11 cellular contexts compared by ENCODE assay signal in the genomic region with DNA sequence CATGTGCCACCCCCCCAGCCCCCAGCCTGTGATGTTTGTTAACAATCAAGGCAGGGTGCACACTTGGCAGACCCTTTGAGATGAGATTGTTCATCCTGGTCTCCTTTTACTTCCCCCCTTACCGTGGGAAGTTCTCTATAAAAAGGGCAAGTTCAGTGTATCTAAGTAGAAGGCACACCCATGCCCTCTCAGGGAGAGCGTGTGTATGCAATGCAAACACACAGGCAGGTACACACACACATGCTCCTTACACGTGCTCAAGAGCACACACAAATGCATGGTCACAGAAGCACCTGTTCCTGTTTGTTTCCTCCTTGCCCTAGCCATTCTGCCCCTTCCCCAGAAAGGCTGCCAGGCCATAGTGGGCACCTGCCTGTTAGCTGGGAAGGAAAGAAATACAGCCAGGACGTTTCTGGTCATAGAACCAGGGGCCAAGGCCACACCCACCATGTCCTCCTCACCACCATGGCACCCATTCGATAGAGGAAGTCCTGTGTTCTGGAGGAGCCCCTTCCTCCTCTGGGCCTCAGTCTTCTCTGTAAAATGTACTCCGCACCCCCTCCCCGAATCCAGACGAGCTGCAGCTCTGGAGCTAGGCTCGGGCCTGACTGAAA. TPM values are rescaled to one million over a fixed set of nuclear protein-coding genes. Genes with fewer than 3 reads are reported as not detected.
A peak's percentile ranks its signal among the peaks of the same experiment; 100 is the strongest.
DNase-seq lines count a peak whose midpoint lies in the region; ATAC-seq, FAIRE-seq and TF ChIP-seq lines count a peak whose summit lies in the region.
"Had no signal": no experiment of that assay in that cellular context is flagged by ENCODE, and none has a peak within 500 bp of the region (broad histone marks: within the 10 kb centered on the region; RNA-seq: fewer than 3 reads in every experiment).

No MANE protein-coding gene starts in this region.

- no peaks in the 10 kb centered on the region for H3K9me2 ChIP-seq in MM.1S (replicated peaks; ENCODE audit: insufficient read depth, low read length)

- H3K79me2 ChIP-seq in HepG2 (ENCODE audit: insufficient read depth, low read length), result no peaks in the 10 kb centered on the region
- no peaks in the 10 kb centered on the region for H3K79me2 ChIP-seq in MM.1S (ENCODE audit: low read length)

- H3K9ac ChIP-seq in SK-N-MC (ENCODE audit: insufficient read length) (no peak overlapping the region), HepG2 (ENCODE audit: insufficient read depth, low read depth, low read length) (no peak overlapping the region), MM.1S (ENCODE audit: low read length) (no peak overlapping the region)

- H3K36me3 ChIP-seq in SK-N-MC (ENCODE audit: insufficient read depth, low read length), result no peaks in the 10 kb centered on the region
- H3K36me3 ChIP-seq in HepG2 (replicated peaks in 1 of 2; ENCODE audit: control insufficient read depth in 1 of 2, insufficient read depth in 2 of 2, low read length in 2 of 2), result no peaks in the 10 kb centered on the region
- no peaks in the 10 kb centered on the region for H3K36me3 ChIP-seq in small intestine (ENCODE audit: control insufficient read depth in 2 of 2, insufficient read depth in 2 of 2, low read length in 2 of 2)
- H3K36me3 ChIP-seq in MM.1S (replicated peaks; ENCODE audit: insufficient read depth, low read length), result no peaks in the 10 kb centered on the region

- H2AFZ ChIP-seq in HepG2 (ENCODE audit: low read length) (no peak overlapping the region), MM.1S (ENCODE audit: low read length) (no peak overlapping the region)

- TF ChIP-seq RAD21 in HepG2 (CRISPR knock-in tag; IDR thresholded peaks at IDR 0.05), result no peak

- intact Hi-C loops in HepG2 (cut with micrococcal nuclease; ENCODE audit: unreplicated experiment), result no loop called here

- H3K27me3 ChIP-seq in HepG2 (ENCODE audit: control insufficient read depth in 1 of 2, insufficient read depth in 2 of 2, low read length in 2 of 2), result peaks cover 8 to 41% of the 10 kb centered on the region in 2 experiments; a peak in 4 of 5 replicates
- peaks cover 0 to 12% of the 10 kb centered on the region in 2 donors for H3K27me3 ChIP-seq in small intestine (ENCODE audit: control insufficient read depth in 2 of 2, insufficient read depth in 2 of 2, low read length in 2 of 2)
- H3K27me3 ChIP-seq in MM.1S (replicated peaks; ENCODE audit: insufficient read depth, low read length), result peaks cover 36% of the 10 kb centered on the region
- H3K27me3 ChIP-seq: gastroesophageal sphincter had no signal

- H4K20me1 ChIP-seq in HepG2 (ENCODE audit: insufficient read depth, low read length) (no peaks in the 10 kb centered on the region), MM.1S (ENCODE audit: insufficient read depth, low read length) (no peaks in the 10 kb centered on the region)

- H3K27ac ChIP-seq in SK-N-MC, result no peak overlapping the region
- H3K27ac ChIP-seq in HepG2 (ENCODE audit: extremely low read length, insufficient read depth, low read length), result no peak overlapping the region
- no peak overlapping the region for H3K27ac ChIP-seq in small intestine (ENCODE audit: low read depth in 1 of 2, low read length in 1 of 2)
- H3K27ac ChIP-seq in MM.1S (ENCODE audit: low read length), result no peak overlapping the region

- in situ Hi-C loops in HepG2 (cut with HindIII; ENCODE audit: extremely low pct_ligation_motif_present, low pct_unique_long_range_greater_than_20kb), result no loop called here
- in situ Hi-C loops in GM13976 (cut with MboI; ENCODE audit: low sequenced_read_pairs, unreplicated experiment), result no loop called here

- H3K4me3 ChIP-seq in SK-N-MC, result peak overlapping the region; percentile 81
- H3K4me3 ChIP-seq in HepG2 (replicated peaks in 1 of 3; ENCODE audit: insufficient read depth in 1 of 3, low read depth in 2 of 3, low read length in 3 of 3), result no peak overlapping the region
- H3K4me3 ChIP-seq in small intestine (ENCODE audit: low read depth in 1 of 2, low read length in 2 of 2), result no peak overlapping the region
- H3K4me3 ChIP-seq in MM.1S (ENCODE audit: low read length), result no peak overlapping the region

- H3K9me3 ChIP-seq in SK-N-MC (ENCODE audit: low read depth, low read length) (no peaks in the 10 kb centered on the region), HepG2 (ENCODE audit: low read length) (no peaks in the 10 kb centered on the region), small intestine (ENCODE audit: control insufficient read depth, low read depth) (no peaks in the 10 kb centered on the region), MM.1S (replicated peaks; ENCODE audit: insufficient read depth, low read length) (no peaks in the 10 kb centered on the region)
- H3K9me3 ChIP-seq: gastroesophageal sphincter had no signal

- peak; percentile 94 for DNase-seq in DMS53 treated with DMSO at 0.1 percent for 48 hours (lab: John Stamatoyannopoulos, UW; ENCODE audit: unreplicated experiment)
- no peak for DNase-seq in SK-N-MC (ENCODE audit: low read depth, low spot score)
- no peak for DNase-seq in HepG2 (ENCODE audit: low spot score)
- peak; percentile 36 for DNase-seq in small intestine
- no peak for DNase-seq in GM13976 (ENCODE audit: low spot score)
- DNase-seq in MM.1S, result no peak
- DNase-seq: activated CD4-positive, alpha-beta T cell treated with anti-CD3 and anti-CD28 coated beads, Interleukin-2, amount 10 ng/mL, durations not matched to agents 7 days and 5 days; activated gamma-delta T cell treated with Interleukin-2 at 50 U/mL for 16 hours had no signal

- CTCF ChIA-PET in HepG2 (lab: Yijun Ruan, JAX; ENCODE audit: low intra/inter-chr PET ratio, low total read pairs), result no interaction called here

- TF ChIP-seq POLR2A in HepG2 (IDR thresholded peaks at IDR 0.05; ENCODE audit: insufficient read depth in 1 of 2, low read depth in 2 of 2, low read length in 2 of 2), result no peak

- H3K4me2 ChIP-seq in HepG2 (ENCODE audit: low read depth, low read length) (no peak overlapping the region), MM.1S (ENCODE audit: low read depth, low read length) (no peak overlapping the region)

- TF ChIP-seq EP300 in HepG2 (IDR thresholded peaks at IDR 0.05; ENCODE audit: low read depth in 2 of 2, low read length in 2 of 2), result no peak
- no peak for TF ChIP-seq EP300 in HepG2 (CRISPR knock-in tag; IDR thresholded peaks at IDR 0.05; ENCODE audit: borderline replicate concordance)

- 55% methylated on average over 9 of the region's 9 CpGs for WGBS in HepG2 (ENCODE audit: low lambda C conversion rate)
- whole genome bisulfite sequencing in small intestine, 3 donors, result 50 to 69% (median 53%) methylated on average over 9 of the region's 9 CpGs

- H3F3A ChIP-seq in MM.1S (ENCODE audit: insufficient read depth, low read length), result no peaks in the 10 kb centered on the region

- BruUV-seq in HepG2 (replicated peaks; lab: Mats Ljungman, UMichigan), result no TSS peak

- no peak for ATAC-seq in HepG2
- no peak for ATAC-seq in HG03354 (IDR thresholded peaks at IDR 0.05; ENCODE audit: poor library complexity, severe bottlenecking, unreplicated experiment)
- no peak for ATAC-seq in GM21825 (IDR thresholded peaks at IDR 0.05; ENCODE audit: unreplicated experiment)
- ATAC-seq: gastroesophageal sphincter had no signal

- H3K4me1 ChIP-seq in HepG2 (ENCODE audit: insufficient read depth, low read length) (peaks cover 77% of the 10 kb centered on the region), small intestine (ENCODE audit: control insufficient read depth in 2 of 2, insufficient read depth in 1 of 2, low read depth in 1 of 2, low read length in 1 of 2) (no peaks in the 10 kb centered on the region), MM.1S (ENCODE audit: low read length) (no peaks in the 10 kb centered on the region)

- POLR2A ChIA-PET in HepG2 (lab: Yijun Ruan, JAX), result no interaction called here

- TF ChIP-seq CTCF in HepG2 (CRISPR knock-in tag; IDR thresholded peaks at IDR 0.05), result no peak
- no peak for TF ChIP-seq CTCF in GM13976 (IDR thresholded peaks at IDR 0.05; ENCODE audit: borderline replicate concordance, control extremely low read depth, extremely low read depth, insufficient read depth, missing control alignments)
- TF ChIP-seq CTCF in MM.1S (IDR thresholded peaks at IDR 0.05; ENCODE audit: low read length), result no peak

- FAIRE-seq in HepG2 (lab: Jason Lieb, UNC) (no peak), small intestine (lab: Jason Lieb, UNC) (no peak)

TF ChIP-seq in HepG2, 621 proteins besides CTCF, POLR2A, EP300 and RAD21 (continues in another document):
- TF ChIP-seq SPEN (CRISPR knock-in tag; IDR thresholded peaks at IDR 0.05; ENCODE audit: low read depth) (no peak), FOXA3 (CRISPR knock-in tag; IDR thresholded peaks at IDR 0.05) (peak; percentile 51; the same call in 1 of the 2 replicates)

RNA-seq across cellular contexts. Expression of gene ATOH8, which starts 3.1 kb away (rescaled TPM):
- 0.11 and 0.13 TPM in 2 replicates for total RNA-seq in HepG2 (2016; rRNA removed; fragmentation: Illumina TruSeq; extraction: Trizol)
- 0.10 TPM in 1 of 2 replicates, not detected in the other for total RNA-seq in HepG2 (2016; cell fraction: cytosol; rRNA removed; fragmentation: Illumina TruSeq; extraction: Trizol; ENCODE audit: low read depth)
- 0.13 and 0.21 TPM in 2 replicates for total RNA-seq in HepG2 (2016; cell fraction: insoluble cytoplasmic fraction; rRNA removed; fragmentation: Illumina TruSeq; extraction: Trizol)
- total RNA-seq in HepG2 (2016; cell fraction: membrane; rRNA removed; fragmentation: Illumina TruSeq; extraction: Trizol), result 0.12 and 0.21 TPM in 2 replicates
- total RNA-seq in HepG2 (2016; cell fraction: nucleus; rRNA removed; fragmentation: Illumina TruSeq; extraction: Trizol), result 0.34 and 0.38 TPM in 2 replicates
- 0.22 and 0.61 TPM in 2 replicates for polyA plus RNA-seq in HepG2 (2011; rRNA removed)
- polyA plus RNA-seq in HepG2 (2011; cell fraction: cytosol; rRNA removed), result 0.23 and 0.62 TPM in 2 replicates
- polyA plus RNA-seq in HepG2 (2011; cell fraction: nucleus; rRNA removed), result 0.55 and 0.88 TPM in 2 replicates
- 0.13 TPM in 1 of 2 replicates, not detected in the other for polyA plus RNA-seq in HepG2 (2012)
- polyA plus RNA-seq in HepG2 (2016; cell fraction: cytosol; fragmentation: Illumina TruSeq; extraction: Trizol; ENCODE audit: low read depth), result not detected in 2 replicates
- polyA plus RNA-seq in HepG2 (2016; cell fraction: insoluble cytoplasmic fraction; fragmentation: Illumina TruSeq; extraction: Trizol; ENCODE audit: low read depth), result 0.11 and 0.14 TPM in 2 replicates
- polyA plus RNA-seq in HepG2 (2016; cell fraction: membrane; fragmentation: Illumina TruSeq; extraction: Trizol; ENCODE audit: low read depth), result 0.13 TPM in 1 of 2 replicates, not detected in the other
- polyA plus RNA-seq in HepG2 (2016; cell fraction: nucleus; fragmentation: Illumina TruSeq; extraction: Trizol; ENCODE audit: insufficient read depth, low read depth), result 0.15 and 0.25 TPM in 2 replicates
- 1.6 and 10.7 TPM in 2 replicates for polyA minus RNA-seq in HepG2 (2011; rRNA and poly(A)+ RNA removed; ENCODE audit: low replicate concordance)
- 0.44 TPM in 1 of 2 replicates, not detected in the other for polyA minus RNA-seq in HepG2 (2011; cell fraction: cytosol; rRNA and poly(A)+ RNA removed)
- 0.62 and 1.4 TPM in 2 replicates for polyA minus RNA-seq in HepG2 (2011; cell fraction: nucleus; rRNA and poly(A)+ RNA removed)
- 10 to 100 TPM in 1 of 3 donors, 1 to 10 TPM in 2; 1.6 to 18.4 (median 3.2) TPM for polyA plus RNA-seq in small intestine

Comparison
In these comparisons a context has a peak if more than half of its experiments do, and no peak if none do; other contexts are left out.
1. DNase-seq: peak in DMS53 treated with DMSO at 0.1 percent for 48 hours (single experiment) and small intestine (single experiment); none in SK-N-MC (single experiment), HepG2 (single experiment), GM13976 (single experiment) and MM.1S (single experiment).